ENCODE assay signal across 8 cellular contexts in the genomic region with DNA sequence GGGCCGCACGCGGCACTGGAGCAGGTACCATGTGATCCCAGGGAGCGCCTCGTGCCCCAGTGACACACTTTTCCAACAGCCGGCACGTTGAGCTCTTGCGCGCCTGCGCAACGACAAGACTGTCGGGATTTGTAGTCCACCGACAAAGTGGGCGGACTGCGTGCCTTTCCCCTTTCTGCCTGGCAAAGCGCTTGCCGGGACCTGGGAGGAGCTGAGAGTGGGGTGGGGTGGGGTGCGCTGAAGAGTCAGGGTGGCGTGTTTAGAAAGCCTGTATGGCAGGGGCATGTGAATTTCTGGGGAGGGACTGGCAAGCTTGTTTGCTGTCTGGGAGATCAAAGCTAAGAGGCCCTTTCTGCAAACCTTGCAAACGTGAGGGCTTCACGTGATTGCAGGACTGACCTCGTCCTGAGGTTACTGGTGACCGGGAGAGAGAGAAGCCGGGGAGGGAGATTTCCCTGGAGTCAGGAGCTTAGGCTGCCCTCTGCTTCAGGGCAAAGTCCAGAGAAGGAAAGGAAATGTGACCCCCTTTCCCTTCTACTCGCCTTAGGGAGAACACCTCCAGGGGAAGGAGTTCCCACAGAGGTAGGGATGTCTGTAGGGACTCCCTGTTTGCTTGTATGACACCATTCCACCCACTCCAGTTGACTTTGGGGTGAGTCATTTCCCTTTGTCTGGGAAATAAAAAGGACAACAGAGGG.
DNase-seq lines count a peak whose midpoint lies in the region; ATAC-seq and TF ChIP-seq lines count a peak whose summit lies in the region.

No MANE protein-coding gene starts in this region.

- TF ChIP-seq CTCF in DOHH2 (IDR thresholded peaks at IDR 0.05; ENCODE audit: low read depth, low read length, poor library complexity, severe bottlenecking) = no peak

- no peaks in the 10 kb centered on the region for H3K9me2 ChIP-seq in DOHH2 (replicated peaks; ENCODE audit: control insufficient read depth, low read length)

- no peaks in the 10 kb centered on the region for H3F3A ChIP-seq in DOHH2 (ENCODE audit: control insufficient read depth, insufficient read depth)

- no peaks in the 10 kb centered on the region for H3K79me2 ChIP-seq in DOHH2 (ENCODE audit: control insufficient read depth, low read length)

- H3K27me3 ChIP-seq in DOHH2 (ENCODE audit: control insufficient read depth, low read length) = peaks cover 33% of the 10 kb centered on the region

- H3K9me3 ChIP-seq in DOHH2 (ENCODE audit: control insufficient read depth, insufficient read depth, low read length) = no peaks in the 10 kb centered on the region

- DNase-seq in NCI-H774 (lab: John Stamatoyannopoulos, UW) = peak; percentile 99
- peak; percentile 88 for DNase-seq in activated CD4-positive, alpha-beta T cell treated with anti-CD3 and anti-CD28 coated beads, Interleukin-2, amount 50 U/mL, for 4 hours
- peak; percentile 99 for DNase-seq in dedifferentiated amniotic fluid mesenchymal stem cell (ENCODE audit: extremely low spot score)
- peak; percentile 98 for DNase-seq in left kidney (ENCODE audit: low read depth, low spot score)
- DNase-seq in stimulated activated CD4-positive, alpha-beta T cell treated with anti-CD3 and anti-CD28 coated beads, Interleukin-1b, Interleukin-23, amount 100 ng/mL, for 24 hours (ENCODE audit: low read depth in 4 of 4, low spot score in 1 of 4) = peak; percentile 65 to 87 (median 79)

- peaks cover 14% of the 10 kb centered on the region for H3K36me3 ChIP-seq in DOHH2 (ENCODE audit: control insufficient read depth, low read length)

- H3K4me3 ChIP-seq in DOHH2 (ENCODE audit: low read length) = peak overlapping the region; percentile 74

- ATAC-seq in HG03521 (IDR thresholded peaks at IDR 0.05; ENCODE audit: unreplicated experiment) = peak; percentile 25
- no peak for ATAC-seq in HG02852 (IDR thresholded peaks at IDR 0.05; ENCODE audit: unreplicated experiment)

- no peak overlapping the region for H3K27ac ChIP-seq in DOHH2 (ENCODE audit: low read depth, low read length)

- peaks cover 57% of the 10 kb centered on the region for H3K4me1 ChIP-seq in DOHH2 (ENCODE audit: control insufficient read depth, low read length)

- peak overlapping the region; percentile 92 for H3K4me2 ChIP-seq in DOHH2 (ENCODE audit: low read length)

- H4K20me1 ChIP-seq in DOHH2 (ENCODE audit: control insufficient read depth, insufficient read depth, low read depth, low read length) = no peaks in the 10 kb centered on the region
